9 cellular contexts compared by ENCODE assay signal in genomic region chr7:74012842-74013249, GRCh38. TPM values are rescaled to one million over a fixed set of nuclear protein-coding genes. Genes with fewer than 3 reads are reported as not detected.
DNase-seq lines count a peak whose midpoint lies in the region; ATAC-seq lines count a peak whose summit lies in the region.
"Had no signal": no experiment of that assay in that cellular context is flagged by ENCODE, and none has a peak within 500 bp of the region (broad histone marks: within the 10 kb centered on the region; RNA-seq: fewer than 3 reads in every experiment).

No MANE protein-coding gene starts in this region.

- no peak overlapping the region for H3K27ac Mint-ChIP-seq in effector memory CD8-positive, alpha-beta T cell

- H3K9me3 ChIP-seq in skeletal muscle tissue (ENCODE audit: control insufficient read depth in 3 of 3, low read length in 3 of 3) (no peaks in the 10 kb centered on the region), MG63 (no peaks in the 10 kb centered on the region)

- H3K27ac ChIP-seq in skeletal muscle tissue (ENCODE audit: low read depth, low read length), result peak overlapping the region; percentile 68

- H3K4me1 Mint-ChIP-seq in effector memory CD8-positive, alpha-beta T cell (ENCODE audit: low read depth in 2 of 2), result no peaks in the 10 kb centered on the region

- H3K4me3 Mint-ChIP-seq in effector memory CD8-positive, alpha-beta T cell, result no peak overlapping the region
- H3K4me3 Mint-ChIP-seq: activated T-cell treated with anti-CD3 and anti-CD28 coated beads, Interleukin-2, amount 50 U/mL, for 4 hours had no signal

- H3K27me3 Mint-ChIP-seq in effector memory CD8-positive, alpha-beta T cell, result peaks cover 0 to 16% of the 10 kb centered on the region in 2 donors

- H3K27me3 ChIP-seq in skeletal muscle tissue (ENCODE audit: control insufficient read depth in 3 of 3, insufficient read depth in 3 of 3, low read length in 3 of 3), result no peaks in the 10 kb centered on the region
- H3K27me3 ChIP-seq in MG63, result no peaks in the 10 kb centered on the region

- peak; percentile 96 for ATAC-seq in HG02852 (IDR thresholded peaks at IDR 0.05; ENCODE audit: unreplicated experiment)
- no peak for ATAC-seq in effector memory CD8-positive, alpha-beta T cell (replicated peaks)
- ATAC-seq: activated T-cell treated with anti-CD3 and anti-CD28 coated beads, Interleukin-2, amount 50 U/mL, for 4 hours had no signal

- H3K4me3 ChIP-seq in skeletal muscle tissue (ENCODE audit: low read length in 3 of 3), result no peak overlapping the region
- H3K4me3 ChIP-seq in MG63, result no peak overlapping the region

- H3K36me3 Mint-ChIP-seq in effector memory CD8-positive, alpha-beta T cell (ENCODE audit: insufficient read depth), result no peaks in the 10 kb centered on the region

- DNase-seq in GM19238 (ENCODE audit: insufficient read length, low spot score) (peak; percentile 85), RPMI8226 (peak; percentile 81), MG63 (no peak), nucleus accumbens (lab: John Stamatoyannopoulos, UW) (no peak)
- no peak for DNase-seq in effector memory CD8-positive, alpha-beta T cell
- DNase-seq: activated T-cell treated with anti-CD3 and anti-CD28 coated beads, Interleukin-2, amount 50 U/mL, for 4 hours; KG1 had no signal

- peak overlapping the region in 1 of 3 donors; percentile 66 for H3K9ac ChIP-seq in skeletal muscle tissue (ENCODE audit: low read depth in 1 of 3, low read length in 3 of 3)

- H3K4me1 ChIP-seq in skeletal muscle tissue (ENCODE audit: control insufficient read depth in 3 of 3, insufficient read depth in 3 of 3, low read length in 3 of 3), result peaks cover 40 to 44% (median 42%) of the 10 kb centered on the region in 3 donors

- H3K36me3 ChIP-seq in skeletal muscle tissue (ENCODE audit: control insufficient read depth in 3 of 3, insufficient read depth in 3 of 3, low read length in 3 of 3) (no peaks in the 10 kb centered on the region), MG63 (no peaks in the 10 kb centered on the region)

- no peaks in the 10 kb centered on the region for H3K9me3 Mint-ChIP-seq in effector memory CD8-positive, alpha-beta T cell
- H3K9me3 Mint-ChIP-seq: activated T-cell treated with anti-CD3 and anti-CD28 coated beads, Interleukin-2, amount 50 U/mL, for 4 hours had no signal

RNA-seq across cellular contexts. Expression of gene ELN, which starts 15.1 kb away (rescaled TPM):
- total RNA-seq in skeletal muscle tissue, result 107 TPM
- total RNA-seq in MG63 (2014; rRNA removed; shearing (Covaris generic); ENCODE audit: low replicate concordance), result not detected in 2 replicates

Comparison
In these comparisons a context has a peak if more than half of its experiments do, and no peak if none do; other contexts are left out.
1. DNase-seq: peak in GM19238 (single experiment) and RPMI8226 (single experiment); none in MG63 (single experiment), nucleus accumbens (0 of 56) and effector memory CD8-positive, alpha-beta T cell (0 of 3).
2. RNA of gene ELN, which starts 15.1 kb away (total RNA-seq): 107 TPM in skeletal muscle tissue (single experiment); not detected in MG63; every median in the first group is over 100 times any median in the second.